In genomic region chr1:16631248-16632043, GRCh38 we compare ENCODE assay signal across 2 cellular contexts.
TF ChIP-seq lines count a peak whose summit lies in the region.

No MANE protein-coding gene starts in this region.

TF ChIP-seq in GM12878, 131 proteins besides CTCF, POLR2A, EP300 and RAD21:
- no peak for TF ChIP-seq RB1 (IDR thresholded peaks at IDR 0.05; ENCODE audit: borderline replicate concordance)
- 0 out of 2 replicates have a peak, but pooled peaks have one; percentile 15 for TF ChIP-seq POLR2AphosphoS5 (IDR thresholded peaks at IDR 0.05; ENCODE audit: low read length)

TF ChIP-seq in HepG2, 621 proteins besides CTCF, POLR2A, EP300 and RAD21 (continues in another document):
- no peak for TF ChIP-seq ZNF460 (CRISPR knock-in tag; IDR thresholded peaks at IDR 0.05; ENCODE audit: borderline replicate concordance)
- TF ChIP-seq BORCS8-MEF2B (CRISPR knock-in tag; IDR thresholded peaks at IDR 0.05): no peak
- no peak for TF ChIP-seq ATF7 (IDR thresholded peaks at IDR 0.05)
- TF ChIP-seq ATF7 (CRISPR knock-in tag; IDR thresholded peaks at IDR 0.05): 0 out of 2 replicates have a peak, but pooled peaks have one; percentile 64
- no peak for TF ChIP-seq ZNF281 (CRISPR knock-in tag; IDR thresholded peaks at IDR 0.05; ENCODE audit: borderline replicate concordance)
- TF ChIP-seq ADNP (CRISPR knock-in tag; IDR thresholded peaks at IDR 0.05): no peak
- no peak for TF ChIP-seq ZNF777 (CRISPR knock-in tag; IDR thresholded peaks at IDR 0.05)
- TF ChIP-seq KDM5B (CRISPR knock-in tag; IDR thresholded peaks at IDR 0.05; ENCODE audit: borderline replicate concordance): 0 out of 2 replicates have a peak, but pooled peaks have one; percentile 6
- no peak for TF ChIP-seq ZC3H13 (CRISPR knock-in tag; IDR thresholded peaks at IDR 0.05)
- no peak for TF ChIP-seq ZNF451 (CRISPR knock-in tag; IDR thresholded peaks at IDR 0.05)
- no peak for TF ChIP-seq RFXANK (CRISPR knock-in tag; IDR thresholded peaks at IDR 0.05)
- no peak for TF ChIP-seq KDM2A (CRISPR knock-in tag; IDR thresholded peaks at IDR 0.05; ENCODE audit: borderline replicate concordance, low read depth)
- TF ChIP-seq CERS6 (CRISPR knock-in tag; IDR thresholded peaks at IDR 0.05): no peak
- TF ChIP-seq KMT2A (CRISPR knock-in tag; IDR thresholded peaks at IDR 0.05): no peak
- TF ChIP-seq ZMYM4 (CRISPR knock-in tag; IDR thresholded peaks at IDR 0.05): no peak
- no peak for TF ChIP-seq TFDP2 (CRISPR knock-in tag; IDR thresholded peaks at IDR 0.05)
- TF ChIP-seq PCBP2 (optimal IDR thresholded peaks at IDR 0.05; ENCODE audit: low read depth, low read length, poor library complexity, severe bottlenecking): no peak
- no peak for TF ChIP-seq ZNF432 (CRISPR knock-in tag; IDR thresholded peaks at IDR 0.05; ENCODE audit: borderline replicate concordance)
- no peak for TF ChIP-seq ZNF749 (CRISPR knock-in tag; IDR thresholded peaks at IDR 0.05; ENCODE audit: borderline replicate concordance)
- no peak for TF ChIP-seq ZNF616 (CRISPR knock-in tag; IDR thresholded peaks at IDR 0.05; ENCODE audit: low read depth)
- TF ChIP-seq ZNF768 (CRISPR knock-in tag; IDR thresholded peaks at IDR 0.05): 0 out of 2 replicates have a peak, but pooled peaks have one; percentile 22
- TF ChIP-seq NR2C2 (CRISPR knock-in tag; IDR thresholded peaks at IDR 0.05; ENCODE audit: borderline replicate concordance): no peak
- TF ChIP-seq MAFK (conservative IDR thresholded peaks at IDR 0.05 in 1 of 2, IDR thresholded peaks at IDR 0.05 in 1 of 2; ENCODE audit: low read length in 2 of 2): no peak
- no peak for TF ChIP-seq ZSCAN25 (CRISPR knock-in tag; IDR thresholded peaks at IDR 0.05)
- no peak for TF ChIP-seq YY1 (IDR thresholded peaks at IDR 0.05; ENCODE audit: insufficient read depth, insufficient replicate concordance, low read depth, low read length)
- TF ChIP-seq ZNF235 (CRISPR knock-in tag; IDR thresholded peaks at IDR 0.05; ENCODE audit: borderline replicate concordance): no peak
- 0 out of 2 replicates have a peak, but pooled peaks have one; percentile 3 for TF ChIP-seq ZNF776 (CRISPR knock-in tag; IDR thresholded peaks at IDR 0.05)
- TF ChIP-seq, protein P1, sequence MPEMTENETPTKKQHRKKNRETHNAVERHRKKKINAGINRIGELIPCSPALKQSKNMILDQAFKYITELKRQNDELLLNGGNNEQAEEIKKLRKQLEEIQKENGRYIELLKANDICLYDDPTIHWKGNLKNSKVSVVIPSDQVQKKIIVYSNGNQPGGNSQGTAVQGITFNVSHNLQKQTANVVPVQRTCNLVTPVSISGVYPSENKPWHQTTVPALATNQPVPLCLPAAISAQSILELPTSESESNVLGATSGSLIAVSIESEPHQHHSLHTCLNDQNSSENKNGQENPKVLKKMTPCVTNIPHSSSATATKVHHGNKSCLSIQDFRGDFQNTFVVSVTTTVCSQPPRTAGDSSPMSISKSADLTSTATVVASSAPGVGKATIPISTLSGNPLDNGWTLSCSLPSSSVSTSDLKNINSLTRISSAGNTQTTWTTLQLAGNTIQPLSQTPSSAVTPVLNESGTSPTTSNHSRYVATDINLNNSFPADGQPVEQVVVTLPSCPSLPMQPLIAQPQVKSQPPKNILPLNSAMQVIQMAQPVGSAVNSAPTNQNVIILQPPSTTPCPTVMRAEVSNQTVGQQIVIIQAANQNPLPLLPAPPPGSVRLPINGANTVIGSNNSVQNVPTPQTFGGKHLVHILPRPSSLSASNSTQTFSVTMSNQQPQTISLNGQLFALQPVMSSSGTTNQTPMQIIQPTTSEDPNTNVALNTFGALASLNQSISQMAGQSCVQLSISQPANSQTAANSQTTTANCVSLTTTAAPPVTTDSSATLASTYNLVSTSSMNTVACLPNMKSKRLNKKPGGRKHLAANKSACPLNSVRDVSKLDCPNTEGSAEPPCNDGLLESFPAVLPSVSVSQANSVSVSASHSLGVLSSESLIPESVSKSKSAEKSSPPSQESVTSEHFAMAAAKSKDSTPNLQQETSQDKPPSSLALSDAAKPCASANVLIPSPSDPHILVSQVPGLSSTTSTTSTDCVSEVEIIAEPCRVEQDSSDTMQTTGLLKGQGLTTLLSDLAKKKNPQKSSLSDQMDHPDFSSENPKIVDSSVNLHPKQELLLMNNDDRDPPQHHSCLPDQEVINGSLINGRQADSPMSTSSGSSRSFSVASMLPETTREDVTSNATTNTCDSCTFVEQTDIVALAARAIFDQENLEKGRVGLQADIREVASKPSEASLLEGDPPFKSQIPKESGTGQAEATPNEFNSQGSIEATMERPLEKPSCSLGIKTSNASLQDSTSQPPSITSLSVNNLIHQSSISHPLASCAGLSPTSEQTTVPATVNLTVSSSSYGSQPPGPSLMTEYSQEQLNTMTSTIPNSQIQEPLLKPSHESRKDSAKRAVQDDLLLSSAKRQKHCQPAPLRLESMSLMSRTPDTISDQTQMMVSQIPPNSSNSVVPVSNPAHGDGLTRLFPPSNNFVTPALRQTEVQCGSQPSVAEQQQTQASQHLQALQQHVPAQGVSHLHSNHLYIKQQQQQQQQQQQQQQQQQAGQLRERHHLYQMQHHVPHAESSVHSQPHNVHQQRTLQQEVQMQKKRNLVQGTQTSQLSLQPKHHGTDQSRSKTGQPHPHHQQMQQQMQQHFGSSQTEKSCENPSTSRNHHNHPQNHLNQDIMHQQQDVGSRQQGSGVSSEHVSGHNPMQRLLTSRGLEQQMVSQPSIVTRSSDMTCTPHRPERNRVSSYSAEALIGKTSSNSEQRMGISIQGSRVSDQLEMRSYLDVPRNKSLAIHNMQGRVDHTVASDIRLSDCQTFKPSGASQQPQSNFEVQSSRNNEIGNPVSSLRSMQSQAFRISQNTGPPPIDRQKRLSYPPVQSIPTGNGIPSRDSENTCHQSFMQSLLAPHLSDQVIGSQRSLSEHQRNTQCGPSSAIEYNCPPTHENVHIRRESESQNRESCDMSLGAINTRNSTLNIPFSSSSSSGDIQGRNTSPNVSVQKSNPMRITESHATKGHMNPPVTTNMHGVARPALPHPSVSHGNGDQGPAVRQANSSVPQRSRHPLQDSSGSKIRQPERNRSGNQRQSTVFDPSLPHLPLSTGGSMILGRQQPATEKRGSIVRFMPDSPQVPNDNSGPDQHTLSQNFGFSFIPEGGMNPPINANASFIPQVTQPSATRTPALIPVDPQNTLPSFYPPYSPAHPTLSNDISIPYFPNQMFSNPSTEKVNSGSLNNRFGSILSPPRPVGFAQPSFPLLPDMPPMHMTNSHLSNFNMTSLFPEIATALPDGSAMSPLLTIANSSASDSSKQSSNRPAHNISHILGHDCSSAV (CRISPR knock-in tag; IDR thresholded peaks at IDR 0.05; ENCODE audit: borderline replicate concordance): no peak
- TF ChIP-seq FOXK2 (IDR thresholded peaks at IDR 0.05): no peak
- TF ChIP-seq PHF20 (CRISPR knock-in tag; IDR thresholded peaks at IDR 0.05): no peak
- no peak for TF ChIP-seq HMG20A (CRISPR knock-in tag; IDR thresholded peaks at IDR 0.05; ENCODE audit: borderline replicate concordance)
- TF ChIP-seq ZNF282 (IDR thresholded peaks at IDR 0.05; ENCODE audit: partially characterized antibody): no peak
- TF ChIP-seq, protein P2, sequence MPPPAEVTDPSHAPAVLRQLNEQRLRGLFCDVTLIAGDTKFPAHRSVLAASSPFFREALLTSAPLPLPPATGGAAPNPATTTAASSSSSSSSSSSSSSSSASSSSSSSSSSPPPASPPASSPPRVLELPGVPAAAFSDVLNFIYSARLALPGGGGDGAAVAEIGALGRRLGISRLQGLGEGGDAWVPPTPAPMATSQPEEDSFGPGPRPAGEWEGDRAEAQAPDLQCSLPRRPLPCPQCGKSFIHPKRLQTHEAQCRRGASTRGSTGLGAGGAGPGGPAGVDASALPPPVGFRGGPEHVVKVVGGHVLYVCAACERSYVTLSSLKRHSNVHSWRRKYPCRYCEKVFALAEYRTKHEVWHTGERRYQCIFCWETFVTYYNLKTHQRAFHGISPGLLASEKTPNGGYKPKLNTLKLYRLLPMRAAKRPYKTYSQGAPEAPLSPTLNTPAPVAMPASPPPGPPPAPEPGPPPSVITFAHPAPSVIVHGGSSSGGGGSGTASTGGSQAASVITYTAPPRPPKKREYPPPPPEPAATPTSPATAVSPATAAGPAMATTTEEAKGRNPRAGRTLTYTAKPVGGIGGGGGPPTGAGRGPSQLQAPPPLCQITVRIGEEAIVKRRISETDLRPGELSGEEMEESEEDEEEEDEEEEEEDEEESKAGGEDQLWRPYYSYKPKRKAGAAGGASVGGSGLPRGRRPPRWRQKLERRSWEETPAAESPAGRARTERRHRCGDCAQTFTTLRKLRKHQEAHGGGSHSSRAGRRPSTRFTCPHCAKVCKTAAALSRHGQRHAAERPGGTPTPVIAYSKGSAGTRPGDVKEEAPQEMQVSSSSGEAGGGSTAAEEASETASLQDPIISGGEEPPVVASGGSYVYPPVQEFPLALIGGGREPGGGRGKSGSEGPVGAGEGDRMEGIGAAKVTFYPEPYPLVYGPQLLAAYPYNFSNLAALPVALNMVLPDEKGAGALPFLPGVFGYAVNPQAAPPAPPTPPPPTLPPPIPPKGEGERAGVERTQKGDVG (CRISPR knock-in tag; IDR thresholded peaks at IDR 0.05; ENCODE audit: borderline replicate concordance): no peak
- TF ChIP-seq ZNF780A (CRISPR knock-in tag; IDR thresholded peaks at IDR 0.05): no peak
- TF ChIP-seq ZBTB38 (CRISPR knock-in tag; IDR thresholded peaks at IDR 0.05): 0 out of 2 replicates have a peak, but pooled peaks have one; percentile 4
- TF ChIP-seq, protein P3, sequence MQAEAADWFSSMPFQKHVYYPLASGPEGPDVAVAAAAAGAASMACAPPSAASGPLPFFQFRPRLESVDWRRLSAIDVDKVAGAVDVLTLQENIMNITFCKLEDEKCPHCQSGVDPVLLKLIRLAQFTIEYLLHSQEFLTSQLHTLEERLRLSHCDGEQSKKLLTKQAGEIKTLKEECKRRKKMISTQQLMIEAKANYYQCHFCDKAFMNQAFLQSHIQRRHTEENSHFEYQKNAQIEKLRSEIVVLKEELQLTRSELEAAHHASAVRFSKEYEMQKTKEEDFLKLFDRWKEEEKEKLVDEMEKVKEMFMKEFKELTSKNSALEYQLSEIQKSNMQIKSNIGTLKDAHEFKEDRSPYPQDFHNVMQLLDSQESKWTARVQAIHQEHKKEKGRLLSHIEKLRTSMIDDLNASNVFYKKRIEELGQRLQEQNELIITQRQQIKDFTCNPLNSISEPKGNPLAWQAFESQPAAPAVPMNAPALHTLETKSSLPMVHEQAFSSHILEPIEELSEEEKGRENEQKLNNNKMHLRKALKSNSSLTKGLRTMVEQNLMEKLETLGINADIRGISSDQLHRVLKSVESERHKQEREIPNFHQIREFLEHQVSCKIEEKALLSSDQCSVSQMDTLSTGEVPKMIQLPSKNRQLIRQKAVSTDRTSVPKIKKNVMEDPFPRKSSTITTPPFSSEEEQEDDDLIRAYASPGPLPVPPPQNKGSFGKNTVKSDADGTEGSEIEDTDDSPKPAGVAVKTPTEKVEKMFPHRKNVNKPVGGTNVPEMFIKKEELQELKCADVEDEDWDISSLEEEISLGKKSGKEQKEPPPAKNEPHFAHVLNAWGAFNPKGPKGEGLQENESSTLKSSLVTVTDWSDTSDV (CRISPR knock-in tag; IDR thresholded peaks at IDR 0.05): 0 out of 2 replicates have a peak, but pooled peaks have one; percentile 85
- no peak for TF ChIP-seq KLF9 (CRISPR knock-in tag; IDR thresholded peaks at IDR 0.05; ENCODE audit: low read depth)
- no peak for TF ChIP-seq STAT5B (CRISPR knock-in tag; IDR thresholded peaks at IDR 0.05)
- TF ChIP-seq ZNF552 (CRISPR knock-in tag; IDR thresholded peaks at IDR 0.05; ENCODE audit: borderline replicate concordance): no peak
- no peak for TF ChIP-seq CSRNP1 (CRISPR knock-in tag; IDR thresholded peaks at IDR 0.05)
- TF ChIP-seq NFE2L1 (CRISPR knock-in tag; IDR thresholded peaks at IDR 0.05; ENCODE audit: borderline replicate concordance): 0 out of 2 replicates have a peak, but pooled peaks have one; percentile 11
- no peak for TF ChIP-seq ATAD3A (CRISPR knock-in tag; IDR thresholded peaks at IDR 0.05)
- TF ChIP-seq ZFP82 (CRISPR knock-in tag; IDR thresholded peaks at IDR 0.05; ENCODE audit: borderline replicate concordance): no peak
